ENCODE assay signal across 2 cellular contexts in the genomic region with DNA sequence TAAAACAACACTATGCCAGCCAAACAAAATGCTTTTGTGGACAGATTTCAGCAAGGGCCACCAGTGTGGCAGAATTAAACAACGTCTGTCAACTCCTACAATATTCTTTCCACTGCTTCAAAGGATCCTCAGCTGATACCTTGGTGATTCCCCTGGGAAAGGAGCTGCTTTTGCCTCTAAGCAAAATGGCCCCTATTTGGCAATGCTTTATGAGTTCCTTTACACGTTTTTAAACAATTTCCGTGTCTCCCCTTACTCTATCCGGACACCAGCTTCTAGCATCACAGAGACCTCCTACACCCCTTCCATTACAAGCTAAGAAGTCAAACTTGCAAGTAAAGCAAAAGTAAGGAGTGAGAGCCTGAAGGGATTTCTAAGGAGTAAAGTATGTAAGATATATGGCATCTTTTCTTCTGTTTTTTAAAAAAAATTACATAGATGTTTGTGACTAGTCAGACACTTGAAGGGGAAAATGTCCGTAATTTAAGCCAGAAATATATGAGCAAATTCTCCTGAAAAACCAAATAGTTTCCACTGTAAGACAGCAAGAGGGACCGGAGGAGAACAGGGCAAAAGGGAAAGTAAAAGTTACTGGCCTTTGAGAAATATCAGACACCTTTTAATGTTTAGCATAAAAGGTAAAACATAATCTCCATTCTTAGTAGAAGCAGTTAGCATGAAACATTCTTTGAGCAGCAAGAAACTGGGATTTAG.
TF ChIP-seq lines count a peak whose summit lies in the region.

No MANE protein-coding gene starts in this region.

TF ChIP-seq in A549, 52 proteins besides CTCF, POLR2A, EP300 and RAD21 (continued from another document):
- no peak for TF ChIP-seq PHF8 (IDR thresholded peaks at IDR 0.05; ENCODE audit: borderline replicate concordance, low read depth)
- TF ChIP-seq RNF2 (IDR thresholded peaks at IDR 0.05; ENCODE audit: borderline replicate concordance, low read depth) = no peak
- TF ChIP-seq CHD4 (IDR thresholded peaks at IDR 0.05; ENCODE audit: borderline replicate concordance) = no peak
- no peak for TF ChIP-seq HOXB13 (CRISPR knock-in tag; IDR thresholded peaks at IDR 0.05; ENCODE audit: low read depth)
- TF ChIP-seq, protein P1, sequence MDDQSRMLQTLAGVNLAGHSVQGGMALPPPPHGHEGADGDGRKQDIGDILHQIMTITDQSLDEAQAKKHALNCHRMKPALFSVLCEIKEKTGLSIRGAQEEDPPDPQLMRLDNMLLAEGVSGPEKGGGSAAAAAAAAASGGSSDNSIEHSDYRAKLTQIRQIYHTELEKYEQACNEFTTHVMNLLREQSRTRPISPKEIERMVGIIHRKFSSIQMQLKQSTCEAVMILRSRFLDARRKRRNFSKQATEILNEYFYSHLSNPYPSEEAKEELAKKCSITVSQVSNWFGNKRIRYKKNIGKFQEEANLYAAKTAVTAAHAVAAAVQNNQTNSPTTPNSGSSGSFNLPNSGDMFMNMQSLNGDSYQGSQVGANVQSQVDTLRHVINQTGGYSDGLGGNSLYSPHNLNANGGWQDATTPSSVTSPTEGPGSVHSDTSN (IDR thresholded peaks at IDR 0.05) = no peak
- TF ChIP-seq TP53 (CRISPR knock-in tag; IDR thresholded peaks at IDR 0.05) = no peak
- no peak for TF ChIP-seq ZFP36 (IDR thresholded peaks at IDR 0.05; ENCODE audit: borderline replicate concordance, partially characterized antibody)
- TF ChIP-seq ZSCAN20 (CRISPR knock-in tag; IDR thresholded peaks at IDR 0.05) = no peak
- no peak for TF ChIP-seq ZC3H11A (IDR thresholded peaks at IDR 0.05)
- TF ChIP-seq RFX5 (IDR thresholded peaks at IDR 0.05) = no peak
- no peak for TF ChIP-seq ESRRA (IDR thresholded peaks at IDR 0.05; ENCODE audit: borderline replicate concordance, low read length)
- TF ChIP-seq, protein P2, sequence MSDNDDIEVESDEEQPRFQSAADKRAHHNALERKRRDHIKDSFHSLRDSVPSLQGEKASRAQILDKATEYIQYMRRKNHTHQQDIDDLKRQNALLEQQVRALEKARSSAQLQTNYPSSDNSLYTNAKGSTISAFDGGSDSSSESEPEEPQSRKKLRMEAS (IDR thresholded peaks at IDR 0.05) = no peak

TF ChIP-seq in GM23338, 12 proteins besides CTCF, POLR2A, EP300 and RAD21 (continued from another document):
- TF ChIP-seq ZNF462 (CRISPR knock-in tag; IDR thresholded peaks at IDR 0.05) = no peak
- TF ChIP-seq REST (IDR thresholded peaks at IDR 0.05; ENCODE audit: unreplicated experiment) = no peak
- no peak for TF ChIP-seq ETS1 (IDR thresholded peaks at IDR 0.05)
- no peak for TF ChIP-seq POLR2AphosphoS5 (IDR thresholded peaks at IDR 0.05; ENCODE audit: low read depth)
- TF ChIP-seq EZH2phosphoT487 (IDR thresholded peaks at IDR 0.05; ENCODE audit: unreplicated experiment) = no peak
- no peak for TF ChIP-seq ZNF114 (CRISPR knock-in tag; IDR thresholded peaks at IDR 0.05)
- no peak for TF ChIP-seq EZH2 (IDR thresholded peaks at IDR 0.05; ENCODE audit: low read depth, unreplicated experiment)
- TF ChIP-seq JUNB (IDR thresholded peaks at IDR 0.05; ENCODE audit: unreplicated experiment) = no peak
- TF ChIP-seq STAT1 (IDR thresholded peaks at IDR 0.05; ENCODE audit: unreplicated experiment) = no peak
- TF ChIP-seq NANOG (IDR thresholded peaks at IDR 0.05; ENCODE audit: borderline replicate concordance) = no peak
